In the genomic region with DNA sequence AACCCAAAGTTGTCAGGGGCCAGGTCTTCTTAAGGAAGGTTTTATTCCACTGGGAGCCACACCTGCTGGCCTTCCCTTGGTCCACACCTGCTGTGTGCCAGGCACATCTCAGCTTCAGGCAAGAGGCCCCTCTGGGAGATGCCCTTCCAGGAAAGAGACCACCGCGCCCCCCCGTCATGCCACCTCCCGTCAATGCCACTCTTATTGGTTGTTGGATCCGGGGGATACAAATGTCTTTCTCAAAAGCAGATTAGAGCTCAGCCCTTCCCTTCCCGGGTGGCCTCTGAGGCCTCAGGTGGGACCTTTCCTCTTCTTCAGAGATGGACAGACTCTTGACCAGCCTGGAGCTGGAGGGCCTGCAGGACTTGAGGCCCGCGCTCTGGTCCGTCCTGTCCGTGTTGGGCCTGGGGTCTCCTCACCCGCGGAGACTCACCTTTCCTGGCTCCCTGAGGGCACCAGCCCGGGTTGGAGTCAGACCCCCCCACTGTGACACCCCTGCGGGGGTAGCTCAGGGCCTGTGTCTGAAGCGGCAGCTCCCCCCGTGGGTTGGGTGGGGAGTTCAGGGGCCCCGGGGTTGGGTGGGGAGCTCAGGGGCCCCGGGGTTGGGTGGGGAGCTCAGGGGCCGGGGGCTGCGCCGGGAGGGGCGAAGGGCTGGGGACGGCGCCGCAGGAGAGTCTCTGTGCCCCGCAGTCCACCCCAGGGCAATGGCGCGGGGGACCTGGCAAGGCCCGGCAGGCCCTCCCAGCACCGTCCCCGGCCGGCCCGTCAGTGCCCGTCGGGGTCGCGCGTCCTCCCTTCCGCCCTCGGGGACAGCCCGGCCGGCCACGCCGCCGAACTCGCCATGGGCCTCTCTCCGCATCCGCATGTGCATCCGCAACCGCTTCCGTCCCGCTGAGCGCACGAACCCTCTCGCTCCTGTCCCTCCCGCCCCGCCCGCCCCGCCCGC, we compare ENCODE assay signal across 13 cellular contexts. TPM values are rescaled to one million over a fixed set of nuclear protein-coding genes. Genes with fewer than 3 reads are reported as not detected.
DNase-seq lines count a peak whose midpoint lies in the region; ATAC-seq and TF ChIP-seq lines count a peak whose summit lies in the region.
"Had no signal": no experiment of that assay in that cellular context is flagged by ENCODE, and none has a peak within 500 bp of the region (broad histone marks: within the 10 kb centered on the region; RNA-seq: fewer than 3 reads in every experiment).

No MANE protein-coding gene starts in this region.

- H3K4me3 ChIP-seq in heart left ventricle = no peak overlapping the region
- peak overlapping the region in 1 of 2 donors; percentile 4 for H3K4me3 ChIP-seq in right atrium auricular region
- peak overlapping the region; percentile 12 to 20 for H3K4me3 ChIP-seq in testis
- H3K4me3 ChIP-seq: heart right ventricle, psoas muscle had no signal

- TF ChIP-seq POLR2A in heart left ventricle (IDR thresholded peaks at IDR 0.05) (no peak), testis (IDR thresholded peaks at IDR 0.05) (no peak)

- H3K36me3 ChIP-seq in heart left ventricle (no peaks in the 10 kb centered on the region), right atrium auricular region (no peaks in the 10 kb centered on the region), testis (ENCODE audit: low read depth, missing control alignments) (no peaks in the 10 kb centered on the region)
- H3K36me3 ChIP-seq: BE2C, heart right ventricle had no signal

- 26 to 75% (median 35%) methylated on average over 15 to 60 of the region's 60 CpGs for WGBS in heart left ventricle, 4 donors
- 19 to 66% methylated on average over 6 to 55 of the region's 60 CpGs for WGBS in testis, 2 donors

- no peaks in the 10 kb centered on the region for H3K9me3 Mint-ChIP-seq in T-helper 2 cell treated with Interferon-gamma antibody and Interleukin-4, amounts not matched to agents 5 μg/mL and 100 μg/mL, for 36 hours
- no peaks in the 10 kb centered on the region for H3K9me3 Mint-ChIP-seq in osteocyte (ENCODE audit: unreplicated experiment)

- peak overlapping the region; percentile 73 for H3K27ac Mint-ChIP-seq in T-helper 2 cell treated with Interferon-gamma antibody and Interleukin-4, amounts not matched to agents 5 μg/mL and 100 μg/mL, for 36 hours
- no peak overlapping the region for H3K27ac Mint-ChIP-seq in osteocyte (ENCODE audit: unreplicated experiment)

- H3K27ac ChIP-seq in heart left ventricle (no peak overlapping the region), right atrium auricular region (no peak overlapping the region), testis (no peak overlapping the region)
- H3K27ac ChIP-seq: heart right ventricle, psoas muscle had no signal

- H3K36me3 Mint-ChIP-seq in T-helper 2 cell treated with Interferon-gamma antibody and Interleukin-4, amounts not matched to agents 5 μg/mL and 100 μg/mL, for 36 hours (ENCODE audit: low read depth) = no peaks in the 10 kb centered on the region
- no peaks in the 10 kb centered on the region for H3K36me3 Mint-ChIP-seq in osteocyte (ENCODE audit: unreplicated experiment)

- H3K4me1 Mint-ChIP-seq in T-helper 2 cell treated with Interferon-gamma antibody and Interleukin-4, amounts not matched to agents 5 μg/mL and 100 μg/mL, for 36 hours (ENCODE audit: low read depth) = peaks cover 37% of the 10 kb centered on the region
- H3K4me1 Mint-ChIP-seq in osteocyte (ENCODE audit: unreplicated experiment) = peaks cover 5% of the 10 kb centered on the region

- peaks cover 65% of the 10 kb centered on the region for H3K27me3 Mint-ChIP-seq in T-helper 2 cell treated with Interferon-gamma antibody and Interleukin-4, amounts not matched to agents 5 μg/mL and 100 μg/mL, for 36 hours (ENCODE audit: low read depth)
- H3K27me3 Mint-ChIP-seq in osteocyte (ENCODE audit: unreplicated experiment) = peaks cover 55% of the 10 kb centered on the region

- H3K4me1 ChIP-seq in heart left ventricle (peaks cover 0 to 37% (median 3%) of the 10 kb centered on the region in 12 donors), right atrium auricular region (peaks cover 0 to 13% of the 10 kb centered on the region in 2 donors), testis (peaks cover 8% of the 10 kb centered on the region)
- H3K4me1 ChIP-seq: BE2C, psoas muscle had no signal

- peak overlapping the region; percentile 73 for H3K4me3 Mint-ChIP-seq in T-helper 2 cell treated with Interferon-gamma antibody and Interleukin-4, amounts not matched to agents 5 μg/mL and 100 μg/mL, for 36 hours
- no peak overlapping the region for H3K4me3 Mint-ChIP-seq in osteocyte (ENCODE audit: unreplicated experiment)

- peak in 3 of 5 donors; percentile 12 to 64 (median 15) for DNase-seq in heart left ventricle
- DNase-seq in right atrium auricular region (ENCODE audit: low spot score) = no peak
- peak; percentile 41 for DNase-seq in T-helper 2 cell treated with Interferon-gamma antibody and Interleukin-4, amounts not matched to agents 5 μg/mL and 100 μg/mL, for 36 hours (ENCODE audit: low spot score)
- DNase-seq in left ventricle myocardium superior = peak; percentile 27
- DNase-seq in testis = no peak
- DNase-seq in osteocyte (ENCODE audit: extremely low spot score, unreplicated experiment) = no peak
- DNase-seq in middle frontal gyrus (ENCODE audit: extremely low spot score, low spot score) = no peak
- DNase-seq: NCI-H1417 treated with DMSO at 0.1 percent for 48 hours; stimulated activated CD4-positive, alpha-beta T cell treated with anti-CD3 and anti-CD28 coated beads, Interleukin-4, amount 100 ng/mL, for 24 hours had no signal

- H3K27me3 ChIP-seq in heart left ventricle (peaks cover 51 to 100% (median 78%) of the 10 kb centered on the region in 9 donors), right atrium auricular region (peaks cover 11 to 25% of the 10 kb centered on the region in 2 donors), testis (no peaks in the 10 kb centered on the region)

- intact Hi-C loops in heart left ventricle (cut with DNase I) = no loop called here
- intact Hi-C loops in left ventricle myocardium superior (cut with micrococcal nuclease) = no loop called here
- intact Hi-C loops in testis (cut with DNase I; ENCODE audit: low total_unique reads) = no loop called here

- H3K9me3 ChIP-seq in heart left ventricle = no peaks in the 10 kb centered on the region
- H3K9me3 ChIP-seq in right atrium auricular region = no peaks in the 10 kb centered on the region
- no peaks in the 10 kb centered on the region for H3K9me3 ChIP-seq in testis
- H3K9me3 ChIP-seq: BE2C, heart right ventricle, psoas muscle had no signal

- TF ChIP-seq CTCF in heart left ventricle (IDR thresholded peaks at IDR 0.05) (no peak), right atrium auricular region (IDR thresholded peaks at IDR 0.05) (no peak), testis (IDR thresholded peaks at IDR 0.05) (no peak), osteocyte (IDR thresholded peaks at IDR 0.05) (no peak)

- ATAC-seq in heart left ventricle = no peak
- no peak for ATAC-seq in left ventricle myocardium superior
- no peak for ATAC-seq in HG03460 (IDR thresholded peaks at IDR 0.05; ENCODE audit: unreplicated experiment)
- ATAC-seq: psoas muscle had no signal

RNA-seq across cellular contexts. Expression of a gene that starts 3.7 kb away (rescaled TPM):
- total RNA-seq in heart left ventricle = 1 to 10 TPM in 6 of 9 donors, under 1 TPM in 3; 0.65 to 3.8 (median 1.1) TPM
- under 1 TPM; 0.50 to 0.82 TPM for polyA plus RNA-seq in heart left ventricle
- total RNA-seq in right atrium auricular region = 1 to 10 TPM; 1.8 to 2.3 TPM
- total RNA-seq in left ventricle myocardium superior = 1.3 TPM
- total RNA-seq in testis = 1 to 10 TPM; 2.3 to 3.8 TPM
- 2.6 TPM for polyA plus RNA-seq in testis (ENCODE audit: insufficient read depth, low read depth, low replicate concordance)
- total RNA-seq in osteocyte = 1.2 and 1.7 TPM in 2 replicates

Comparison
In these comparisons a context has a peak if more than half of its experiments do, and no peak if none do; other contexts are left out.
1. DNase-seq: peak in heart left ventricle (3 of 5), T-helper 2 cell treated with Interferon-gamma antibody and Interleukin-4, amounts not matched to agents 5 μg/mL and 100 μg/mL, for 36 hours (single experiment) and left ventricle myocardium superior (single experiment); none in right atrium auricular region (single experiment), testis (single experiment), osteocyte (single experiment) and middle frontal gyrus (single experiment).
2. H3K4me3 ChIP-seq: peak in testis (2 of 2); none in heart left ventricle (0 of 12).